ENCODE assay signal across 18 cellular contexts in the genomic region with DNA sequence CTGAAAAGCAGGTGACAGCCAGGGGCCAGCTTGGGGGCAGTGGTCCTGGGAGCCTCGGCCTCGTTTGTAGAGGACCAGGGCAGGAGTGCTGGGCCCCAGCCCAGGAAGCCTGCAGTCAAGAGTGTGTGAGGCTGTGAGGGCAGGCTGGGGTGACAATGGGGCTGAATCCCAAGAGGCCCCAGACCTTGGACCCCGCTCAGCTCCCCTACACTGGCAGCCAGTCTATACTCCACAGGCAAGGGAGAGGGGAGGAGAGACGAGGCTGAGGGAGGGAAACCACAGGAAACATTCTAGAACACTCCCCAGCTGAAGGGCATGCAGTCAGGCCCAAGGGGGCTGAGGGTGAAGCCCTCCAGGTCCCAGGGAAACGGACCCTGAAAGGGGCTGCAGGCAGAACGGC. TPM values are rescaled to one million over a fixed set of nuclear protein-coding genes. Genes with fewer than 3 reads are reported as not detected.
DNase-seq lines count a peak whose midpoint lies in the region; ATAC-seq and TF ChIP-seq lines count a peak whose summit lies in the region.
"Had no signal": no experiment of that assay in that cellular context is flagged by ENCODE, and none has a peak within 500 bp of the region (broad histone marks: within the 10 kb centered on the region; RNA-seq: fewer than 3 reads in every experiment).

No MANE protein-coding gene starts in this region.

- peaks cover 91% of the 10 kb centered on the region for H4K20me1 ChIP-seq in BLaER1

- H3K36me3 Mint-ChIP-seq in T-helper 17 cell (ENCODE audit: low read depth) (peaks cover 2% of the 10 kb centered on the region), glutamatergic neuron (ENCODE audit: unreplicated experiment) (no peaks in the 10 kb centered on the region), Caco-2 (ENCODE audit: insufficient read depth, unreplicated experiment) (peaks cover 76% of the 10 kb centered on the region)
- peaks cover 29% of the 10 kb centered on the region for H3K36me3 Mint-ChIP-seq in activated CD4-positive, alpha-beta memory T cell treated with anti-CD3 and anti-CD28 coated beads for 36 hours

- H3K27me3 ChIP-seq in BLaER1, result no peaks in the 10 kb centered on the region
- no peaks in the 10 kb centered on the region for H3K27me3 ChIP-seq in Caco-2 (replicated peaks; ENCODE audit: control insufficient read depth, insufficient read depth, low read length)
- H3K27me3 ChIP-seq: SJSA1 had no signal

- peak overlapping the region; percentile 29 for H3K27ac Mint-ChIP-seq in T-helper 17 cell
- H3K27ac Mint-ChIP-seq in glutamatergic neuron (ENCODE audit: unreplicated experiment), result no peak overlapping the region
- no peak overlapping the region for H3K27ac Mint-ChIP-seq in activated CD4-positive, alpha-beta memory T cell treated with anti-CD3 and anti-CD28 coated beads for 36 hours
- H3K27ac Mint-ChIP-seq in Caco-2 (ENCODE audit: unreplicated experiment), result no peak overlapping the region
- H3K27ac Mint-ChIP-seq: CD8-positive, alpha-beta T cell had no signal

- H3K27me3 Mint-ChIP-seq in T-helper 17 cell (no peaks in the 10 kb centered on the region), glutamatergic neuron (ENCODE audit: unreplicated experiment) (peaks cover 9% of the 10 kb centered on the region), Caco-2 (ENCODE audit: insufficient read depth, unreplicated experiment) (no peaks in the 10 kb centered on the region)
- H3K27me3 Mint-ChIP-seq in activated CD4-positive, alpha-beta memory T cell treated with anti-CD3 and anti-CD28 coated beads for 36 hours, result no peaks in the 10 kb centered on the region

- DNase-seq in T-helper 17 cell (no peak), glutamatergic neuron (peak; percentile 8), Caco-2 (no peak), NCI-H1105 (lab: John Stamatoyannopoulos, UW) (no peak)
- no peak for DNase-seq in activated CD4-positive, alpha-beta memory T cell treated with anti-CD3 and anti-CD28 coated beads for 36 hours
- DNase-seq: GOT3, MM.1S, NCI-H1092, NCI-H146, NCI-H2029 treated with DMSO at 0.1 percent for 48 hours, NCI-H2171, NCI-H526 had no signal

- POLR2A ChIA-PET in activated CD4-positive, alpha-beta memory T cell treated with anti-CD3 and anti-CD28 coated beads for 36 hours (lab: Charles Lee), result no interaction called here
- POLR2A ChIA-PET in Caco-2 (lab: Charles Lee), result no interaction called here

- H3K27ac ChIP-seq in BLaER1, result peak overlapping the region; percentile 76
- H3K27ac ChIP-seq: A549, SJSA1 had no signal

- CTCF ChIA-PET in activated CD4-positive, alpha-beta memory T cell treated with anti-CD3 and anti-CD28 coated beads for 36 hours (lab: Charles Lee), result no interaction called here
- CTCF ChIA-PET in Caco-2 (lab: Charles Lee), result no interaction called here

- ATAC-seq in T-helper 17 cell, result no peak
- ATAC-seq: A549; CD8-positive, alpha-beta T cell; HCT116; Panc1 had no signal

- BruUV-seq in Caco-2 (replicated peaks; lab: Mats Ljungman, UMichigan), result no TSS peak

- H3K9me3 ChIP-seq in BLaER1, result no peaks in the 10 kb centered on the region
- H3K9me3 ChIP-seq in T-helper 17 cell (ENCODE audit: control insufficient read depth, low read length, poor library complexity, severe bottlenecking), result no peaks in the 10 kb centered on the region
- H3K9me3 ChIP-seq in Caco-2, result no peaks in the 10 kb centered on the region
- H3K9me3 ChIP-seq: A549, SJSA1 had no signal

- peaks cover 79% of the 10 kb centered on the region for H3K4me1 ChIP-seq in BLaER1
- peaks cover 7% of the 10 kb centered on the region for H3K4me1 ChIP-seq in Caco-2

- H3K9me3 Mint-ChIP-seq in glutamatergic neuron (ENCODE audit: unreplicated experiment) (peaks cover 11% of the 10 kb centered on the region), Caco-2 (ENCODE audit: unreplicated experiment) (no peaks in the 10 kb centered on the region)
- no peaks in the 10 kb centered on the region for H3K9me3 Mint-ChIP-seq in activated CD4-positive, alpha-beta memory T cell treated with anti-CD3 and anti-CD28 coated beads for 36 hours
- H3K9me3 Mint-ChIP-seq: CD8-positive, alpha-beta T cell had no signal

- H3K36me3 ChIP-seq in BLaER1 (peaks cover 43% of the 10 kb centered on the region), Caco-2 (ENCODE audit: control insufficient read depth, insufficient read depth, low read length) (peaks cover 1% of the 10 kb centered on the region; the same call in 1 of the 2 replicates)

- H3K4me3 Mint-ChIP-seq in T-helper 17 cell, result no peak overlapping the region
- no peak overlapping the region for H3K4me3 Mint-ChIP-seq in glutamatergic neuron (ENCODE audit: unreplicated experiment)
- H3K4me3 Mint-ChIP-seq in activated CD4-positive, alpha-beta memory T cell treated with anti-CD3 and anti-CD28 coated beads for 36 hours, result no peak overlapping the region
- H3K4me3 Mint-ChIP-seq in Caco-2 (ENCODE audit: unreplicated experiment), result no peak overlapping the region

- intact Hi-C loops in activated CD4-positive, alpha-beta memory T cell treated with anti-CD3 and anti-CD28 coated beads for 36 hours (cut with micrococcal nuclease), result no loop called here
- intact Hi-C loops in Caco-2 (cut with micrococcal nuclease; ENCODE audit: unreplicated experiment), result no loop called here

- peak overlapping the region; percentile 96 for H3K4me2 ChIP-seq in BLaER1
- H3K4me2 ChIP-seq: A549 had no signal

- H3K9ac ChIP-seq in BLaER1, result peak overlapping the region; percentile 56; the same call in 1 of the 2 replicates

- TF ChIP-seq CTCF in glutamatergic neuron (IDR thresholded peaks at IDR 0.05; ENCODE audit: partially characterized antibody, unreplicated experiment) (no peak), Caco-2 (IDR thresholded peaks at IDR 0.05; ENCODE audit: insufficient read depth in 1 of 2, low read depth in 1 of 2, low read length in 1 of 2, severe bottlenecking in 1 of 2, unreplicated experiment in 1 of 2) (no peak)

- peaks cover 14% of the 10 kb centered on the region for H3K4me1 Mint-ChIP-seq in T-helper 17 cell
- H3K4me1 Mint-ChIP-seq in glutamatergic neuron (ENCODE audit: low read depth, unreplicated experiment), result peaks cover 3% of the 10 kb centered on the region
- peaks cover 10% of the 10 kb centered on the region for H3K4me1 Mint-ChIP-seq in activated CD4-positive, alpha-beta memory T cell treated with anti-CD3 and anti-CD28 coated beads for 36 hours (ENCODE audit: low read depth)
- H3K4me1 Mint-ChIP-seq in Caco-2 (ENCODE audit: low read depth, unreplicated experiment), result peaks cover 3% of the 10 kb centered on the region

- 0 out of 2 replicates have a peak overlapping the region, but pooled peaks have one; percentile 12 for H3K4me3 ChIP-seq in BLaER1
- no peak overlapping the region for H3K4me3 ChIP-seq in Caco-2 (ENCODE audit: low read depth, low read length)
- H3K4me3 ChIP-seq: A549, SJSA1 had no signal

RNA-seq across cellular contexts. Expression of a gene that starts 2.7 kb away (rescaled TPM):
- total RNA-seq in T-helper 17 cell, result 10 to 100 TPM; 26.0 to 32.7 TPM
- total RNA-seq in glutamatergic neuron (ENCODE audit: unreplicated experiment), result 35.2 TPM
- 10 to 100 TPM; 18.8 to 21.3 TPM for total RNA-seq in activated CD4-positive, alpha-beta memory T cell treated with anti-CD3 and anti-CD28 coated beads for 36 hours
- 18.6 and 20.0 TPM in 2 replicates for total RNA-seq in Caco-2 (2022)

RNA-seq across cellular contexts. Expression of a gene that starts 31.9 kb away (rescaled TPM):
- total RNA-seq in T-helper 17 cell, result 10 to 100 TPM; 62.2 to 80.3 TPM
- total RNA-seq in glutamatergic neuron (ENCODE audit: unreplicated experiment), result 69.0 TPM
- 100 to 1,000 TPM; 108 to 112 TPM for total RNA-seq in activated CD4-positive, alpha-beta memory T cell treated with anti-CD3 and anti-CD28 coated beads for 36 hours
- 89.9 and 91.5 TPM in 2 replicates for total RNA-seq in Caco-2 (2022)

RNA-seq across cellular contexts. Expression of a gene that starts 31.9 kb away (rescaled TPM):
- total RNA-seq in T-helper 17 cell, result 10 to 100 TPM; 46.5 to 51.8 TPM
- 61.2 TPM for total RNA-seq in glutamatergic neuron (ENCODE audit: unreplicated experiment)
- 10 to 100 TPM; 66.9 to 74.9 TPM for total RNA-seq in activated CD4-positive, alpha-beta memory T cell treated with anti-CD3 and anti-CD28 coated beads for 36 hours
- total RNA-seq in Caco-2 (2022), result 85.2 and 92.6 TPM in 2 replicates

RNA-seq across cellular contexts. Expression of a gene that starts 40.5 kb away (rescaled TPM):
- total RNA-seq in T-helper 17 cell (10 to 100 TPM; 71.7 to 74.7 TPM), glutamatergic neuron (ENCODE audit: unreplicated experiment) (74.3 TPM), Caco-2 (2022) (76.4 and 81.3 TPM in 2 replicates)
- total RNA-seq in activated CD4-positive, alpha-beta memory T cell treated with anti-CD3 and anti-CD28 coated beads for 36 hours, result 10 to 100 TPM; 54.1 to 57.0 TPM

RNA-seq across cellular contexts. Expression of a gene that starts 42.4 kb away (rescaled TPM):
- total RNA-seq in T-helper 17 cell (10 to 100 TPM; 10.6 to 11.0 TPM), glutamatergic neuron (ENCODE audit: unreplicated experiment) (22.9 TPM), Caco-2 (2022) (15.3 and 17.2 TPM in 2 replicates)
- total RNA-seq in activated CD4-positive, alpha-beta memory T cell treated with anti-CD3 and anti-CD28 coated beads for 36 hours, result 10 to 100 TPM; 13.9 to 14.3 TPM
